ENCODE assay signal across 1 cellular context in genomic region chr18:9575558-9575957, GRCh38.
TF ChIP-seq lines count a peak whose summit lies in the region.

No MANE protein-coding gene starts in this region.

TF ChIP-seq in HepG2, 621 proteins besides CTCF, POLR2A, EP300 and RAD21 (continued from another document and continues in another):
- TF ChIP-seq, protein P1, sequence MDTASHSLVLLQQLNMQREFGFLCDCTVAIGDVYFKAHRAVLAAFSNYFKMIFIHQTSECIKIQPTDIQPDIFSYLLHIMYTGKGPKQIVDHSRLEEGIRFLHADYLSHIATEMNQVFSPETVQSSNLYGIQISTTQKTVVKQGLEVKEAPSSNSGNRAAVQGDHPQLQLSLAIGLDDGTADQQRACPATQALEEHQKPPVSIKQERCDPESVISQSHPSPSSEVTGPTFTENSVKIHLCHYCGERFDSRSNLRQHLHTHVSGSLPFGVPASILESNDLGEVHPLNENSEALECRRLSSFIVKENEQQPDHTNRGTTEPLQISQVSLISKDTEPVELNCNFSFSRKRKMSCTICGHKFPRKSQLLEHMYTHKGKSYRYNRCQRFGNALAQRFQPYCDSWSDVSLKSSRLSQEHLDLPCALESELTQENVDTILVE (CRISPR knock-in tag; IDR thresholded peaks at IDR 0.05), result peak; percentile 34; the same call in 1 of the 2 replicates
- TF ChIP-seq DNMT1 (CRISPR knock-in tag; IDR thresholded peaks at IDR 0.05) (no peak), ZC3H4 (CRISPR knock-in tag; IDR thresholded peaks at IDR 0.05; ENCODE audit: borderline replicate concordance) (no peak), SNAI1 (CRISPR knock-in tag; IDR thresholded peaks at IDR 0.05; ENCODE audit: borderline replicate concordance) (no peak), IKZF5 (CRISPR knock-in tag; IDR thresholded peaks at IDR 0.05) (no peak), ZNF501 (CRISPR knock-in tag; IDR thresholded peaks at IDR 0.05) (no peak), ZSCAN21 (CRISPR knock-in tag; IDR thresholded peaks at IDR 0.05; ENCODE audit: borderline replicate concordance) (no peak), PLSCR1 (CRISPR knock-in tag; IDR thresholded peaks at IDR 0.05; ENCODE audit: borderline replicate concordance) (no peak), NR3C1 (CRISPR knock-in tag; IDR thresholded peaks at IDR 0.05) (no peak), CCAR2 (optimal IDR thresholded peaks at IDR 0.05; ENCODE audit: low read depth, low read length) (no peak), ZNF253 (CRISPR knock-in tag; IDR thresholded peaks at IDR 0.05; ENCODE audit: borderline replicate concordance) (no peak), HNRNPH1 (optimal IDR thresholded peaks at IDR 0.05; ENCODE audit: low read depth, low read length) (no peak), ZNF792 (CRISPR knock-in tag; IDR thresholded peaks at IDR 0.05) (no peak), TP53 (CRISPR knock-in tag; conservative IDR thresholded peaks at IDR 0.05) (no peak), ZBTB43 (CRISPR knock-in tag; conservative IDR thresholded peaks at IDR 0.05) (no peak), MIER3 (CRISPR knock-in tag; IDR thresholded peaks at IDR 0.05; ENCODE audit: borderline replicate concordance) (peak; percentile 63; the same call in 1 of the 2 replicates), RARG (CRISPR knock-in tag; IDR thresholded peaks at IDR 0.05; ENCODE audit: low read depth) (no peak), ZNF274 (CRISPR knock-in tag; IDR thresholded peaks at IDR 0.05) (no peak), ZNF761 (CRISPR knock-in tag; conservative IDR thresholded peaks at IDR 0.05) (no peak), ZNF577 (CRISPR knock-in tag; IDR thresholded peaks at IDR 0.05; ENCODE audit: borderline replicate concordance, low read depth) (no peak), FOXK1 (CRISPR knock-in tag; IDR thresholded peaks at IDR 0.05; ENCODE audit: borderline replicate concordance, low read depth) (peak; percentile 70; the same call in 1 of the 2 replicates), ZIK1 (CRISPR knock-in tag; IDR thresholded peaks at IDR 0.05; ENCODE audit: borderline replicate concordance, low read depth) (no peak), ZNF225 (CRISPR knock-in tag; IDR thresholded peaks at IDR 0.05) (no peak), SMARCE1 (IDR thresholded peaks at IDR 0.05; ENCODE audit: borderline replicate concordance) (no peak), SALL1 (CRISPR knock-in tag; IDR thresholded peaks at IDR 0.05) (peak; percentile 38; the same call in 1 of the 2 replicates), ZNF883 (CRISPR knock-in tag; IDR thresholded peaks at IDR 0.05; ENCODE audit: not compliant biosample characterization) (no peak), MXD4 (CRISPR knock-in tag; IDR thresholded peaks at IDR 0.05) (0 out of 2 replicates have a peak, but pooled peaks have one; percentile 52), TIGD3 (CRISPR knock-in tag; IDR thresholded peaks at IDR 0.05; ENCODE audit: borderline replicate concordance) (no peak), GZF1 (CRISPR knock-in tag; IDR thresholded peaks at IDR 0.05) (no peak), PPARG (CRISPR knock-in tag; conservative IDR thresholded peaks at IDR 0.05) (peak; percentile 75), ZNF766 (CRISPR knock-in tag; IDR thresholded peaks at IDR 0.05; ENCODE audit: borderline replicate concordance) (no peak), HNRNPUL1 (IDR thresholded peaks at IDR 0.05; ENCODE audit: low read depth, low read length) (no peak), SAP130 (CRISPR knock-in tag; IDR thresholded peaks at IDR 0.05; ENCODE audit: low read depth) (peak; percentile 75), ZEB1 (IDR thresholded peaks at IDR 0.05; ENCODE audit: insufficient replicate concordance, low read depth) (no peak), BATF2 (CRISPR knock-in tag; IDR thresholded peaks at IDR 0.05) (no peak), ZNF510 (CRISPR knock-in tag; IDR thresholded peaks at IDR 0.05; ENCODE audit: low read depth) (no peak), KDM6A (CRISPR knock-in tag; IDR thresholded peaks at IDR 0.05; ENCODE audit: low read depth) (no peak), ZFP41 (CRISPR knock-in tag; IDR thresholded peaks at IDR 0.05; ENCODE audit: borderline replicate concordance) (no peak), ZBTB7B (CRISPR knock-in tag; IDR thresholded peaks at IDR 0.05) (no peak), MATR3 (CRISPR knock-in tag; IDR thresholded peaks at IDR 0.05) (no peak), ZFAT (CRISPR knock-in tag; conservative IDR thresholded peaks at IDR 0.05) (no peak), NFKBIZ (CRISPR knock-in tag; IDR thresholded peaks at IDR 0.05) (no peak), SKI (IDR thresholded peaks at IDR 0.05; ENCODE audit: partially characterized antibody) (no peak), ZNF564 (CRISPR knock-in tag; IDR thresholded peaks at IDR 0.05) (no peak), ZNF543 (CRISPR knock-in tag; IDR thresholded peaks at IDR 0.05) (no peak), ZNF20 (CRISPR knock-in tag; IDR thresholded peaks at IDR 0.05) (no peak), ZKSCAN5 (CRISPR knock-in tag; IDR thresholded peaks at IDR 0.05) (no peak), SYNCRIP (IDR thresholded peaks at IDR 0.05; ENCODE audit: insufficient read depth, low read depth, low read length) (no peak), REL (CRISPR knock-in tag; conservative IDR thresholded peaks at IDR 0.05) (no peak), SIX4 (CRISPR knock-in tag; IDR thresholded peaks at IDR 0.05) (no peak), MIER2 (CRISPR knock-in tag; IDR thresholded peaks at IDR 0.05) (peak; percentile 57; the same call in 1 of the 2 replicates), ZKSCAN8 (CRISPR knock-in tag; IDR thresholded peaks at IDR 0.05; ENCODE audit: borderline replicate concordance) (peak; percentile 38; the same call in 1 of the 2 replicates), HDAC1 (CRISPR knock-in tag; IDR thresholded peaks at IDR 0.05) (no peak), AGO1 (IDR thresholded peaks at IDR 0.05; ENCODE audit: low read depth, low read length, poor library complexity, severe bottlenecking) (no peak), TGIF2 (CRISPR knock-in tag; IDR thresholded peaks at IDR 0.05) (no peak), ETV6 (CRISPR knock-in tag; conservative IDR thresholded peaks at IDR 0.05) (no peak), SP2 (CRISPR knock-in tag; IDR thresholded peaks at IDR 0.05) (no peak), PRPF4 (IDR thresholded peaks at IDR 0.05; ENCODE audit: low read depth, low read length, poor library complexity, severe bottlenecking) (no peak)
- TF ChIP-seq, protein P2, sequence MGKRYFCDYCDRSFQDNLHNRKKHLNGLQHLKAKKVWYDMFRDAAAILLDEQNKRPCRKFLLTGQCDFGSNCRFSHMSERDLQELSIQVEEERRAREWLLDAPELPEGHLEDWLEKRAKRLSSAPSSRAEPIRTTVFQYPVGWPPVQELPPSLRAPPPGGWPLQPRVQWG (CRISPR knock-in tag; IDR thresholded peaks at IDR 0.05; ENCODE audit: borderline replicate concordance, low read depth), result no peak
- TF ChIP-seq, protein P3, sequence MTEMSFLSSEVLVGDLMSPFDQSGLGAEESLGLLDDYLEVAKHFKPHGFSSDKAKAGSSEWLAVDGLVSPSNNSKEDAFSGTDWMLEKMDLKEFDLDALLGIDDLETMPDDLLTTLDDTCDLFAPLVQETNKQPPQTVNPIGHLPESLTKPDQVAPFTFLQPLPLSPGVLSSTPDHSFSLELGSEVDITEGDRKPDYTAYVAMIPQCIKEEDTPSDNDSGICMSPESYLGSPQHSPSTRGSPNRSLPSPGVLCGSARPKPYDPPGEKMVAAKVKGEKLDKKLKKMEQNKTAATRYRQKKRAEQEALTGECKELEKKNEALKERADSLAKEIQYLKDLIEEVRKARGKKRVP (CRISPR knock-in tag; IDR thresholded peaks at IDR 0.05), result no peak
- TF ChIP-seq, protein P4, sequence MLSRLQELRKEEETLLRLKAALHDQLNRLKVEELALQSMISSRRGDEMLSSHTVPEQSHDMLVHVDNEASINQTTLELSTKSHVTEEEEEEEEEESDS (CRISPR knock-in tag; IDR thresholded peaks at IDR 0.05; ENCODE audit: borderline replicate concordance), result no peak
- TF ChIP-seq, protein P5, sequence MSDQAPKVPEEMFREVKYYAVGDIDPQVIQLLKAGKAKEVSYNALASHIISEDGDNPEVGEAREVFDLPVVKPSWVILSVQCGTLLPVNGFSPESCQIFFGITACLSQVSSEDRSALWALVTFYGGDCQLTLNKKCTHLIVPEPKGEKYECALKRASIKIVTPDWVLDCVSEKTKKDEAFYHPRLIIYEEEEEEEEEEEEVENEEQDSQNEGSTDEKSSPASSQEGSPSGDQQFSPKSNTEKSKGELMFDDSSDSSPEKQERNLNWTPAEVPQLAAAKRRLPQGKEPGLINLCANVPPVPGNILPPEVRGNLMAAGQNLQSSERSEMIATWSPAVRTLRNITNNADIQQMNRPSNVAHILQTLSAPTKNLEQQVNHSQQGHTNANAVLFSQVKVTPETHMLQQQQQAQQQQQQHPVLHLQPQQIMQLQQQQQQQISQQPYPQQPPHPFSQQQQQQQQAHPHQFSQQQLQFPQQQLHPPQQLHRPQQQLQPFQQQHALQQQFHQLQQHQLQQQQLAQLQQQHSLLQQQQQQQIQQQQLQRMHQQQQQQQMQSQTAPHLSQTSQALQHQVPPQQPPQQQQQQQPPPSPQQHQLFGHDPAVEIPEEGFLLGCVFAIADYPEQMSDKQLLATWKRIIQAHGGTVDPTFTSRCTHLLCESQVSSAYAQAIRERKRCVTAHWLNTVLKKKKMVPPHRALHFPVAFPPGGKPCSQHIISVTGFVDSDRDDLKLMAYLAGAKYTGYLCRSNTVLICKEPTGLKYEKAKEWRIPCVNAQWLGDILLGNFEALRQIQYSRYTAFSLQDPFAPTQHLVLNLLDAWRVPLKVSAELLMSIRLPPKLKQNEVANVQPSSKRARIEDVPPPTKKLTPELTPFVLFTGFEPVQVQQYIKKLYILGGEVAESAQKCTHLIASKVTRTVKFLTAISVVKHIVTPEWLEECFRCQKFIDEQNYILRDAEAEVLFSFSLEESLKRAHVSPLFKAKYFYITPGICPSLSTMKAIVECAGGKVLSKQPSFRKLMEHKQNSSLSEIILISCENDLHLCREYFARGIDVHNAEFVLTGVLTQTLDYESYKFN (CRISPR knock-in tag; conservative IDR thresholded peaks at IDR 0.05), result 0 out of 2 replicates have a peak, but pooled peaks have one; percentile 25
- TF ChIP-seq, protein P6, sequence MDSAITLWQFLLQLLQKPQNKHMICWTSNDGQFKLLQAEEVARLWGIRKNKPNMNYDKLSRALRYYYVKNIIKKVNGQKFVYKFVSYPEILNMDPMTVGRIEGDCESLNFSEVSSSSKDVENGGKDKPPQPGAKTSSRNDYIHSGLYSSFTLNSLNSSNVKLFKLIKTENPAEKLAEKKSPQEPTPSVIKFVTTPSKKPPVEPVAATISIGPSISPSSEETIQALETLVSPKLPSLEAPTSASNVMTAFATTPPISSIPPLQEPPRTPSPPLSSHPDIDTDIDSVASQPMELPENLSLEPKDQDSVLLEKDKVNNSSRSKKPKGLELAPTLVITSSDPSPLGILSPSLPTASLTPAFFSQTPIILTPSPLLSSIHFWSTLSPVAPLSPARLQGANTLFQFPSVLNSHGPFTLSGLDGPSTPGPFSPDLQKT (CRISPR knock-in tag; IDR thresholded peaks at IDR 0.05; ENCODE audit: borderline replicate concordance), result no peak
- TF ChIP-seq, protein P7, sequence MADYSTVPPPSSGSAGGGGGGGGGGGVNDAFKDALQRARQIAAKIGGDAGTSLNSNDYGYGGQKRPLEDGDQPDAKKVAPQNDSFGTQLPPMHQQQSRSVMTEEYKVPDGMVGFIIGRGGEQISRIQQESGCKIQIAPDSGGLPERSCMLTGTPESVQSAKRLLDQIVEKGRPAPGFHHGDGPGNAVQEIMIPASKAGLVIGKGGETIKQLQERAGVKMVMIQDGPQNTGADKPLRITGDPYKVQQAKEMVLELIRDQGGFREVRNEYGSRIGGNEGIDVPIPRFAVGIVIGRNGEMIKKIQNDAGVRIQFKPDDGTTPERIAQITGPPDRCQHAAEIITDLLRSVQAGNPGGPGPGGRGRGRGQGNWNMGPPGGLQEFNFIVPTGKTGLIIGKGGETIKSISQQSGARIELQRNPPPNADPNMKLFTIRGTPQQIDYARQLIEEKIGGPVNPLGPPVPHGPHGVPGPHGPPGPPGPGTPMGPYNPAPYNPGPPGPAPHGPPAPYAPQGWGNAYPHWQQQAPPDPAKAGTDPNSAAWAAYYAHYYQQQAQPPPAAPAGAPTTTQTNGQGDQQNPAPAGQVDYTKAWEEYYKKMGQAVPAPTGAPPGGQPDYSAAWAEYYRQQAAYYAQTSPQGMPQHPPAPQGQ (CRISPR knock-in tag; IDR thresholded peaks at IDR 0.05; ENCODE audit: borderline replicate concordance), result no peak
